8 cellular contexts compared by ENCODE assay signal in genomic region chr16:50547944-50548658, GRCh38. TPM values are rescaled to one million over a fixed set of nuclear protein-coding genes. Genes with fewer than 3 reads are reported as not detected.
DNase-seq lines count a peak whose midpoint lies in the region; ATAC-seq and TF ChIP-seq lines count a peak whose summit lies in the region.

Gene NKD1, plus strand, starts transcription at chr16:50548396. Its CDS starts 158 bp downstream, at chr16:50548554.

- peaks cover 3 to 6% of the 10 kb centered on the region in 2 donors for H3K27me3 ChIP-seq in mucosa of rectum (ENCODE audit: control insufficient read depth in 2 of 2, insufficient read depth in 2 of 2, low read length in 2 of 2)

- peak within 1 kb of the TSS in 1 of 2 donors; percentile 22 for H3K9ac ChIP-seq in mucosa of rectum (ENCODE audit: low read depth in 1 of 2, low read length in 2 of 2)

- H3K36me3 ChIP-seq in mucosa of rectum (ENCODE audit: control insufficient read depth in 2 of 2, insufficient read depth in 2 of 2, low read length in 2 of 2), result no peaks in the 10 kb centered on the region

- no peak for TF ChIP-seq CTCF in epithelial cell of proximal tubule (conservative IDR thresholded peaks at IDR 0.05; ENCODE audit: low read depth, low read length)

- H3K4me3 ChIP-seq in epithelial cell of proximal tubule (ENCODE audit: low read depth, low read length) (peak within 1 kb of the TSS; percentile 61), mucosa of rectum (ENCODE audit: low read length in 2 of 2) (peak within 1 kb of the TSS; percentile 65 to 73)

- no peak within 1 kb of the TSS for H3K27ac ChIP-seq in mucosa of rectum (ENCODE audit: low read depth in 2 of 2, low read length in 2 of 2)

- H3K9me3 ChIP-seq in mucosa of rectum (ENCODE audit: control insufficient read depth in 2 of 2, low read length in 2 of 2), result no peaks in the 10 kb centered on the region

- peaks cover 0 to 3% of the 10 kb centered on the region in 2 donors for H3K4me1 ChIP-seq in mucosa of rectum (ENCODE audit: control insufficient read depth in 2 of 2, insufficient read depth in 2 of 2, low read length in 2 of 2)

- DNase-seq in NCI-H524 (lab: John Stamatoyannopoulos, UW) (peak; percentile 54 to 64), NCI-H524 treated with DMSO at 0.1 percent for 48 hours (lab: John Stamatoyannopoulos, UW) (no peak), NCI-H69 (lab: John Stamatoyannopoulos, UW) (peak; percentile 79), epithelial cell of proximal tubule (ENCODE audit: low read depth) (no peak)
- peak; percentile 25 for DNase-seq in activated CD8-positive, alpha-beta memory T cell treated with anti-CD3 and anti-CD28 coated beads, Interleukin-2, amount 50 U/mL, for 24 hours (ENCODE audit: extremely low read depth)
- DNase-seq in stimulated activated CD8-positive, alpha-beta memory T cell treated with anti-CD3 and anti-CD28 coated beads, Interleukin-4, amount 100 ng/mL, for 4 hours (ENCODE audit: low read depth in 2 of 2, low spot score in 1 of 2), result peak; percentile 21 to 50

- ATAC-seq in HG03039 (IDR thresholded peaks at IDR 0.05; ENCODE audit: unreplicated experiment), result peak; percentile 79

RNA-seq across cellular contexts. Expression of gene NKD1, which starts in this region (rescaled TPM):
- total RNA-seq in epithelial cell of proximal tubule, result 0.07 TPM in 1 of 2 replicates, not detected in the other

Comparison
In these comparisons a context has a peak if more than half of its experiments do, and no peak if none do; other contexts are left out.
1. DNase-seq: peak in NCI-H524 (2 of 2), NCI-H69 (single experiment), activated CD8-positive, alpha-beta memory T cell treated with anti-CD3 and anti-CD28 coated beads, Interleukin-2, amount 50 U/mL, for 24 hours (single experiment) and stimulated activated CD8-positive, alpha-beta memory T cell treated with anti-CD3 and anti-CD28 coated beads, Interleukin-4, amount 100 ng/mL, for 4 hours (2 of 2); none in NCI-H524 treated with DMSO at 0.1 percent for 48 hours (single experiment) and epithelial cell of proximal tubule (single experiment).